ENCODE assay signal across 8 cellular contexts in the genomic region with DNA sequence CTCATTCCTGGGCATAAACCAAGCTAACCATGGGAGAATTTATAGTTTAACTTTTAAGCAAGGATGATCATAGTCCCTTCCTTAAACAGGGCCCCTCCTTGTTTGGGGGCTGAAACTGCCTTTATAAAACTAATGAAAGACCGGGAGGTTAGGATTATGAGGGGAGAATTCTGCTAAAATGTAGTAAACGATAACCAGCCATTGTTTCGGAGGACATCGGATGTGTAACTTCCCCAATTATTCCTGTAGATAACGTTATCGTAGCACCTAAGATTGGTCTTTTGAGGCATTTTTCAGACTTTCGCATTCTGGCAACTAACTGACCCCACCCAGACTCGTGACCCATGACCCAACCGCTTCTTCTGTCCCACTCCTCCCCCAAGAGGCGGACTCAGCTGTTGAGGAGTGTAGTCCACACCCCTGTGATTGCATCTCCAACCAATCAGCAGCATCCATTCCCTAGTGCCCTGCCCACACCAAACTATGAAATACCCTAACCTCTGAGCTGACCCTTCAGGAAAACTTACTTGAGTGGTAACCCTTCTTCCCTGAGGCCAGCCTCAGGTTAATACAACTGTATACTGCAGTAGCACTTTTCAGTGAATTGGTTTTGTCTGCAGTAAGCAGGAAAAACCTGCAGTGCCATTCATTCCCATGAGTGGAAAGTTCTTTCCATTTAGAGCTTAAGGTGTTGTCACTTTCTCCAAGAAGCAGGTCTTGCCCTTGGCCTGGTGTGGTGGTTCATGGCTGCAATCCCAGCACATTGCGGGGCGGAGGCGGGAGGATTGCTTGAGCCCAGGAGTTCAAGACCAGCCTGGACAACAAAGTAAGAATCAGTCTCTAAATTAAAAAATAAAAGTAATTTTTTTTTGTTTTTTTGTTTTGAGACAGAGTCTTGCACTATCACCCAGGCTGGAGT. TPM values are rescaled to one million over a fixed set of nuclear protein-coding genes. Genes with fewer than 3 reads are reported as not detected.
A peak's percentile ranks its signal among the peaks of the same experiment; 100 is the strongest.
DNase-seq lines count a peak whose midpoint lies in the region; ATAC-seq and TF ChIP-seq lines count a peak whose summit lies in the region.

No MANE protein-coding gene starts in this region.

- no peaks in the 10 kb centered on the region for H3K36me3 ChIP-seq in mesendoderm (ENCODE audit: control insufficient read depth, insufficient read depth, low read length)

- H2BK120ac ChIP-seq in mesendoderm (ENCODE audit: low read depth, low read length), result no peak overlapping the region

- peak overlapping the region; percentile 72 for H3K4me2 ChIP-seq in mesendoderm (ENCODE audit: low read length)

- DNase-seq in GM12864 (ENCODE audit: low read depth) (peak; percentile 73), NCI-H345 treated with DMSO at 0.1 percent for 48 hours (lab: John Stamatoyannopoulos, UW; ENCODE audit: unreplicated experiment) (peak; percentile 13), endothelial cell (ENCODE audit: low spot score) (peak; percentile 65), mesendoderm (peak; percentile 98)
- peak; percentile 12 to 14 for DNase-seq in activated CD4-positive, alpha-beta T cell treated with anti-CD3 and anti-CD28 coated beads, Interleukin-2, amount 50 U/mL, for 4 hours

- H3K4me1 ChIP-seq in mesendoderm (ENCODE audit: control insufficient read depth, low read depth, low read length), result peaks cover 2% of the 10 kb centered on the region

- H2AK5ac ChIP-seq in mesendoderm (ENCODE audit: low read length), result peak overlapping the region; percentile 83

- H3K79me2 ChIP-seq in mesendoderm (ENCODE audit: control insufficient read depth, insufficient read depth, low read length), result peaks cover 9% of the 10 kb centered on the region

- peak overlapping the region; percentile 35 for H3K18ac ChIP-seq in mesendoderm (ENCODE audit: low read length)

- peak overlapping the region; percentile 86 for H4K5ac ChIP-seq in mesendoderm (ENCODE audit: low read length)

- no peak overlapping the region for H3K23ac ChIP-seq in mesendoderm (ENCODE audit: low read length)

- H3K27me3 ChIP-seq in mesendoderm (ENCODE audit: insufficient read depth, low read length, poor library complexity), result no peaks in the 10 kb centered on the region

- no CpG with 5 or more reads among the region's 13 CpGs for WGBS in mesendoderm (ENCODE audit: extremely low coverage, insufficient coverage, low lambda C conversion rate)

- peaks cover 11% of the 10 kb centered on the region for H3K79me1 ChIP-seq in mesendoderm (ENCODE audit: low read length)

- H3K36me3 Mint-ChIP-seq in endothelial cell (ENCODE audit: low read depth, unreplicated experiment), result peaks cover 4% of the 10 kb centered on the region
- H3K36me3 Mint-ChIP-seq in stimulated activated memory B cell treated with anti-CD40 and anti-IgM and Interleukin-4, amounts not matched to agents 10 μg/mL and 1 μg/mL and 100 μg/mL, for 72 hours, result peaks cover 23% of the 10 kb centered on the region

- no peak overlapping the region for H2BK15ac ChIP-seq in mesendoderm (replicated peaks; ENCODE audit: low read depth)

- H3K4me1 Mint-ChIP-seq in endothelial cell (ENCODE audit: unreplicated experiment), result peaks cover 7% of the 10 kb centered on the region
- peaks cover 35% of the 10 kb centered on the region for H3K4me1 Mint-ChIP-seq in stimulated activated memory B cell treated with anti-CD40 and anti-IgM and Interleukin-4, amounts not matched to agents 10 μg/mL and 1 μg/mL and 100 μg/mL, for 72 hours

- H3K56ac ChIP-seq in mesendoderm (ENCODE audit: low read length), result peak overlapping the region; percentile 96

- peak overlapping the region; percentile 78 for H2BK5ac ChIP-seq in mesendoderm (ENCODE audit: low read length)

- H3K4ac ChIP-seq in mesendoderm (ENCODE audit: low read depth, low read length), result peak overlapping the region; percentile 4

- H3K4me3 Mint-ChIP-seq in endothelial cell (ENCODE audit: unreplicated experiment), result no peak overlapping the region
- H3K4me3 Mint-ChIP-seq in stimulated activated memory B cell treated with anti-CD40 and anti-IgM and Interleukin-4, amounts not matched to agents 10 μg/mL and 1 μg/mL and 100 μg/mL, for 72 hours, result no peak overlapping the region

- peak overlapping the region; percentile 94 for H3K9ac ChIP-seq in mesendoderm (ENCODE audit: low read length)

- no peak overlapping the region for H3K27ac Mint-ChIP-seq in endothelial cell (ENCODE audit: unreplicated experiment)
- H3K27ac Mint-ChIP-seq in stimulated activated memory B cell treated with anti-CD40 and anti-IgM and Interleukin-4, amounts not matched to agents 10 μg/mL and 1 μg/mL and 100 μg/mL, for 72 hours, result no peak overlapping the region

- H3K27me3 Mint-ChIP-seq in endothelial cell (ENCODE audit: unreplicated experiment), result peaks cover 1% of the 10 kb centered on the region
- no peaks in the 10 kb centered on the region for H3K27me3 Mint-ChIP-seq in stimulated activated memory B cell treated with anti-CD40 and anti-IgM and Interleukin-4, amounts not matched to agents 10 μg/mL and 1 μg/mL and 100 μg/mL, for 72 hours

- H4K8ac ChIP-seq in mesendoderm (ENCODE audit: low read depth, low read length), result no peak overlapping the region

- no peaks in the 10 kb centered on the region for H3K9me3 Mint-ChIP-seq in endothelial cell (ENCODE audit: unreplicated experiment)
- H3K9me3 Mint-ChIP-seq in stimulated activated memory B cell treated with anti-CD40 and anti-IgM and Interleukin-4, amounts not matched to agents 10 μg/mL and 1 μg/mL and 100 μg/mL, for 72 hours, result no peaks in the 10 kb centered on the region

- peak overlapping the region; percentile 91 for H3K27ac ChIP-seq in 22Rv1
- peak overlapping the region; percentile 79 for H3K27ac ChIP-seq in mesendoderm (ENCODE audit: low read depth, low read length)

- no peak for TF ChIP-seq CTCF in 22Rv1 (IDR thresholded peaks at IDR 0.05)
- no peak for TF ChIP-seq CTCF in GM12864 (IDR thresholded peaks at IDR 0.05; ENCODE audit: low read depth, low read length, missing control alignments)
- no peak for TF ChIP-seq CTCF in endothelial cell (IDR thresholded peaks at IDR 0.05; ENCODE audit: unreplicated experiment)

- ATAC-seq in HG02973 (IDR thresholded peaks at IDR 0.05; ENCODE audit: unreplicated experiment), result peak; percentile 47
- peak; percentile 88 for ATAC-seq in stimulated activated memory B cell treated with anti-CD40 and anti-IgM and Interleukin-4, amounts not matched to agents 10 μg/mL and 1 μg/mL and 100 μg/mL, for 72 hours

- H3K4me3 ChIP-seq in GM12864 (ENCODE audit: low read depth, low read length) (peak overlapping the region; percentile 85), mesendoderm (ENCODE audit: low read length) (peak overlapping the region; percentile 95)

RNA-seq across cellular contexts. Expression of a gene that starts 0.8 kb away (rescaled TPM):
- total RNA-seq in endothelial cell (ENCODE audit: unreplicated experiment), result 34.9 TPM
- 66.8 TPM for polyA plus RNA-seq in mesendoderm (2013, experiment 1 of 2)
- polyA plus RNA-seq in mesendoderm (2013, experiment 2 of 2), result 67.6 TPM

RNA-seq across cellular contexts. Expression of a gene that starts 14.1 kb away (rescaled TPM):
- 119 TPM for total RNA-seq in endothelial cell (ENCODE audit: unreplicated experiment)
- polyA plus RNA-seq in mesendoderm (2013, experiment 1 of 2), result 13.5 TPM
- 12.1 TPM for polyA plus RNA-seq in mesendoderm (2013, experiment 2 of 2)

RNA-seq across cellular contexts. Expression of a gene that starts 39.2 kb away (rescaled TPM):
- total RNA-seq in endothelial cell (ENCODE audit: unreplicated experiment), result 0.38 TPM
- polyA plus RNA-seq in mesendoderm (2013, experiment 1 of 2), result not detected
- polyA plus RNA-seq in mesendoderm (2013, experiment 2 of 2), result not detected

Comparison
In these comparisons a context has a peak if more than half of its experiments do, and no peak if none do; other contexts are left out.
1. Peak in every context shown above with its lines: DNase-seq, ATAC-seq, H3K4me3 ChIP-seq and H3K27ac ChIP-seq.
2. DNase-seq: peak in every context shown above with its lines; median percentile 98 in mesendoderm; 73 in GM12864; 65 in endothelial cell; 13 in NCI-H345 treated with DMSO at 0.1 percent for 48 hours; 13 in activated CD4-positive, alpha-beta T cell treated with anti-CD3 and anti-CD28 coated beads, Interleukin-2, amount 50 U/mL, for 4 hours.